ENCODE assay signal across 8 cellular contexts in the genomic region with DNA sequence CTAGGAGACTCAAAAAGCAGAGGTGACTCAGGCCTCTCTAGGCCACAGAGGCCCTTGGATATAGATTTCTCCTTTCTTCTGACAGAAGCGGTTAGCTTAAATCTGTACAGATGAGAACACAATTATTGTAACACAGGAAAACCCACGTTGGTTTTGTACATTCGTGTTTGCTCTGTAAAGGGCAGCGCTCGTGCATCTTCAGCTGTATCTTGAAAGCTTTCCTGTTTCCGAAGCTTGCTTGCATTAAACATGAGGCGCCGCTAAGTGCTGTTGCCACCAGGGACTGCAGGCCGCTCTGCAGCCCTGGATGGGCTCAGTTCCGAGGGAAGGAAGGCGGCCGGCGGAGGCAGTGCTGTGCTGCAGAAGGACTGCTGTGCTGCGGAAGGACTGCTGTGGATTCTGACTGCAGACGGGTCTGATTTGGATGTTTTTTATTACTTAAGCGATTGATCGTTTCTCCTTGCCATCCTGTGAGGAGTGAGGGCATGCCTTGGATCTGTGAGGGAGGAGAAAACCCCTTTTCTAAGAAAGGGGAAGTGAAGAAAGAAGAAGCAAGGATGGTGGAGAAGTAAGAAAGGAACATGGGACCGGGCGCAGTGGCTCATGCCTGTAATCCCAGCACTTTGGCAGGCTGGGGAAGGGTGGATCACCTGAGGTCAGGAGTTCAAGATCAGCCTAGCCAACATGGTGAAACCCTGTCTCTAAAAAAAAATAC. TPM values are rescaled to one million over a fixed set of nuclear protein-coding genes. Genes with fewer than 3 reads are reported as not detected.
DNase-seq lines count a peak whose midpoint lies in the region; ATAC-seq and TF ChIP-seq lines count a peak whose summit lies in the region.

No MANE protein-coding gene starts in this region.

- H3K4me3 Mint-ChIP-seq in WTC11, result no peak overlapping the region

- H3K4me3 ChIP-seq in GM06990 (replicated peaks; ENCODE audit: low read depth, low read length), result no peak overlapping the region

- no peaks in the 10 kb centered on the region for H3K27me3 ChIP-seq in GM06990 (replicated peaks; ENCODE audit: control insufficient read depth, insufficient read depth, low read length)

- CTCF ChIA-PET in WTC11 (lab: Charles Lee), result interaction anchor here (0.7 to 5.0 kb wide), 8 partner anchors 12 to 267 kb away, joined by 3 to 32 read pairs (median 4); a partner anchor contains a TSS

- H3K36me3 ChIP-seq in GM06990 (ENCODE audit: control insufficient read depth, insufficient read depth, low read length), result no peaks in the 10 kb centered on the region

- peak overlapping the region; percentile 77; the same call in 1 of the 2 replicates for H3K27ac Mint-ChIP-seq in WTC11

- ATAC-seq in GM21619 (IDR thresholded peaks at IDR 0.05; ENCODE audit: unreplicated experiment) (peak; percentile 44), WTC11 (peak; percentile 91), left lobe of liver (peak; percentile 31)

- TF ChIP-seq CTCF in GM06990 (IDR thresholded peaks at IDR 0.05; ENCODE audit: insufficient read depth, low read length, poor library complexity, severe bottlenecking) (no peak), WTC11 (IDR thresholded peaks at IDR 0.05) (no peak)

- H3K4me1 Mint-ChIP-seq in WTC11, result peaks cover 25% of the 10 kb centered on the region

- H3K27me3 Mint-ChIP-seq in WTC11 (ENCODE audit: low read depth), result no peaks in the 10 kb centered on the region; the same call in 1 of the 2 replicates

- no peaks in the 10 kb centered on the region; the same call in 1 of the 2 replicates for H3K9me3 Mint-ChIP-seq in WTC11

- no peaks in the 10 kb centered on the region for H3K36me3 Mint-ChIP-seq in WTC11

- POLR2A ChIA-PET in WTC11 (lab: Charles Lee), result no interaction called here

- peak; percentile 30 for DNase-seq in GM06990 (ENCODE audit: extremely low read depth, insufficient read length)
- DNase-seq in WTC11 (ENCODE audit: low spot score), result peak; percentile 78
- no peak for DNase-seq in left lobe of liver (ENCODE audit: low spot score)
- no peak for DNase-seq in NCI-H510A (lab: John Stamatoyannopoulos, UW)
- DNase-seq in activated effector memory CD4-positive, alpha-beta T cell treated with Interleukin-2 at 50 U/mL for 16 hours, result no peak
- no peak for DNase-seq in NCI-H446 treated with DMSO at 0.1 percent for 48 hours (lab: John Stamatoyannopoulos, UW)
- no peak for DNase-seq in NCI-H2081 treated with DMSO at 0.1 percent for 48 hours (lab: John Stamatoyannopoulos, UW)

TF ChIP-seq in WTC11, 78 proteins besides CTCF, POLR2A, EP300 and RAD21:
- TF ChIP-seq FOXK1 (CRISPR knock-in tag; IDR thresholded peaks at IDR 0.05) (no peak), SOX15 (CRISPR knock-in tag; IDR thresholded peaks at IDR 0.05) (no peak), NFE2L1 (CRISPR knock-in tag; IDR thresholded peaks at IDR 0.05) (no peak), TEAD1 (CRISPR knock-in tag; IDR thresholded peaks at IDR 0.05) (no peak), JUN (CRISPR knock-in tag; IDR thresholded peaks at IDR 0.05) (no peak), GRHL2 (CRISPR knock-in tag; IDR thresholded peaks at IDR 0.05; ENCODE audit: insufficient replicate concordance, severe bottlenecking) (no peak), ZNF138 (CRISPR knock-in tag; conservative IDR thresholded peaks at IDR 0.05) (no peak), RELA (CRISPR knock-in tag; IDR thresholded peaks at IDR 0.05; ENCODE audit: borderline replicate concordance) (no peak), ZNF232 (CRISPR knock-in tag; IDR thresholded peaks at IDR 0.05) (no peak), KAT7 (CRISPR knock-in tag; IDR thresholded peaks at IDR 0.05; ENCODE audit: borderline replicate concordance) (no peak)
- TF ChIP-seq, protein P1, sequence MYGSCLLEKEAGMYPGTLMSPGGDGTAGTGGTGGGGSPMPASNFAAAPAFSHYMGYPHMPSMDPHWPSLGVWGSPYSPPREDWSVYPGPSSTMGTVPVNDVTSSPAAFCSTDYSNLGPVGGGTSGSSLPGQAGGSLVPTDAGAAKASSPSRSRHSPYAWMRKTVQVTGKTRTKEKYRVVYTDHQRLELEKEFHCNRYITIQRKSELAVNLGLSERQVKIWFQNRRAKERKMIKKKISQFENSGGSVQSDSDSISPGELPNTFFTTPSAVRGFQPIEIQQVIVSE (CRISPR knock-in tag; IDR thresholded peaks at IDR 0.05; ENCODE audit: borderline replicate concordance), result no peak
- TF ChIP-seq, protein P2, sequence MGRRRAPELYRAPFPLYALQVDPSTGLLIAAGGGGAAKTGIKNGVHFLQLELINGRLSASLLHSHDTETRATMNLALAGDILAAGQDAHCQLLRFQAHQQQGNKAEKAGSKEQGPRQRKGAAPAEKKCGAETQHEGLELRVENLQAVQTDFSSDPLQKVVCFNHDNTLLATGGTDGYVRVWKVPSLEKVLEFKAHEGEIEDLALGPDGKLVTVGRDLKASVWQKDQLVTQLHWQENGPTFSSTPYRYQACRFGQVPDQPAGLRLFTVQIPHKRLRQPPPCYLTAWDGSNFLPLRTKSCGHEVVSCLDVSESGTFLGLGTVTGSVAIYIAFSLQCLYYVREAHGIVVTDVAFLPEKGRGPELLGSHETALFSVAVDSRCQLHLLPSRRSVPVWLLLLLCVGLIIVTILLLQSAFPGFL (CRISPR knock-in tag; IDR thresholded peaks at IDR 0.05; ENCODE audit: borderline replicate concordance), result no peak
- TF ChIP-seq, protein P3, sequence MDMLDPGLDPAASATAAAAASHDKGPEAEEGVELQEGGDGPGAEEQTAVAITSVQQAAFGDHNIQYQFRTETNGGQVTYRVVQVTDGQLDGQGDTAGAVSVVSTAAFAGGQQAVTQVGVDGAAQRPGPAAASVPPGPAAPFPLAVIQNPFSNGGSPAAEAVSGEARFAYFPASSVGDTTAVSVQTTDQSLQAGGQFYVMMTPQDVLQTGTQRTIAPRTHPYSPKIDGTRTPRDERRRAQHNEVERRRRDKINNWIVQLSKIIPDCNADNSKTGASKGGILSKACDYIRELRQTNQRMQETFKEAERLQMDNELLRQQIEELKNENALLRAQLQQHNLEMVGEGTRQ (CRISPR knock-in tag; IDR thresholded peaks at IDR 0.05), result no peak
- TF ChIP-seq, protein P4, sequence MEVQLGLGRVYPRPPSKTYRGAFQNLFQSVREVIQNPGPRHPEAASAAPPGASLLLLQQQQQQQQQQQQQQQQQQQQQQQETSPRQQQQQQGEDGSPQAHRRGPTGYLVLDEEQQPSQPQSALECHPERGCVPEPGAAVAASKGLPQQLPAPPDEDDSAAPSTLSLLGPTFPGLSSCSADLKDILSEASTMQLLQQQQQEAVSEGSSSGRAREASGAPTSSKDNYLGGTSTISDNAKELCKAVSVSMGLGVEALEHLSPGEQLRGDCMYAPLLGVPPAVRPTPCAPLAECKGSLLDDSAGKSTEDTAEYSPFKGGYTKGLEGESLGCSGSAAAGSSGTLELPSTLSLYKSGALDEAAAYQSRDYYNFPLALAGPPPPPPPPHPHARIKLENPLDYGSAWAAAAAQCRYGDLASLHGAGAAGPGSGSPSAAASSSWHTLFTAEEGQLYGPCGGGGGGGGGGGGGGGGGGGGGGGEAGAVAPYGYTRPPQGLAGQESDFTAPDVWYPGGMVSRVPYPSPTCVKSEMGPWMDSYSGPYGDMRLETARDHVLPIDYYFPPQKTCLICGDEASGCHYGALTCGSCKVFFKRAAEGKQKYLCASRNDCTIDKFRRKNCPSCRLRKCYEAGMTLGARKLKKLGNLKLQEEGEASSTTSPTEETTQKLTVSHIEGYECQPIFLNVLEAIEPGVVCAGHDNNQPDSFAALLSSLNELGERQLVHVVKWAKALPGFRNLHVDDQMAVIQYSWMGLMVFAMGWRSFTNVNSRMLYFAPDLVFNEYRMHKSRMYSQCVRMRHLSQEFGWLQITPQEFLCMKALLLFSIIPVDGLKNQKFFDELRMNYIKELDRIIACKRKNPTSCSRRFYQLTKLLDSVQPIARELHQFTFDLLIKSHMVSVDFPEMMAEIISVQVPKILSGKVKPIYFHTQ (CRISPR knock-in tag; IDR thresholded peaks at IDR 0.05), result no peak

RNA-seq across cellular contexts. Expression of a gene that starts 53.4 kb away (rescaled TPM):
- total RNA-seq in WTC11 (2021), result 14.3 to 15.5 TPM (median 14.6 TPM) in 3 replicates
- total RNA-seq in left lobe of liver, result 23.4 TPM

Comparison
In these comparisons a context has a peak if more than half of its experiments do, and no peak if none do; other contexts are left out.
1. DNase-seq: peak in GM06990 (single experiment) and WTC11 (single experiment); none in left lobe of liver (single experiment), NCI-H510A (single experiment), activated effector memory CD4-positive, alpha-beta T cell treated with Interleukin-2 at 50 U/mL for 16 hours (single experiment), NCI-H446 treated with DMSO at 0.1 percent for 48 hours (single experiment) and NCI-H2081 treated with DMSO at 0.1 percent for 48 hours (single experiment).
2. ATAC-seq: peak in every context shown above with its lines; median percentile 91 in WTC11; 44 in GM21619; 31 in left lobe of liver.